ENCODE assay signal across 13 cellular contexts in genomic region chr7:106770191-106770590, GRCh38.
DNase-seq lines count a peak whose midpoint lies in the region; ATAC-seq and TF ChIP-seq lines count a peak whose summit lies in the region.
"Had no signal": no experiment of that assay in that cellular context is flagged by ENCODE, and none has a peak within 500 bp of the region (broad histone marks: within the 10 kb centered on the region; RNA-seq: fewer than 3 reads in every experiment).

No MANE protein-coding gene starts in this region.

- no peak overlapping the region for H3K4me2 ChIP-seq in MM.1S (ENCODE audit: low read depth, low read length)

- DNase-seq in AG09309 (ENCODE audit: low read depth) (peak; percentile 59), HT1080 (ENCODE audit: low read depth) (peak; percentile 84), astrocyte of the cerebellum (ENCODE audit: low read depth) (peak; percentile 73), kidney epithelial cell (ENCODE audit: low read depth) (peak; percentile 68), MM.1S (no peak), DMS153 treated with DMSO at 0.1 percent for 48 hours (lab: John Stamatoyannopoulos, UW; ENCODE audit: unreplicated experiment) (no peak), NCI-H510A treated with DMSO at 0.1 percent for 48 hours (lab: John Stamatoyannopoulos, UW) (no peak)
- DNase-seq: activated CD8-positive, alpha-beta memory T cell treated with anti-CD3 and anti-CD28 coated beads, Interleukin-2, amount 50 U/mL, for 48 hours; DMS79; naive B cell; NCI-H748 treated with DMSO at 0.1 percent for 48 hours had no signal

- H3K4me1 ChIP-seq in MM.1S (ENCODE audit: low read length), result peaks cover 24% of the 10 kb centered on the region
- H3K4me1 ChIP-seq: suprapubic skin had no signal

- H3K9me3 ChIP-seq in MM.1S (replicated peaks; ENCODE audit: insufficient read depth, low read length), result no peaks in the 10 kb centered on the region
- H3K9me3 ChIP-seq: suprapubic skin had no signal

- in situ Hi-C loops in astrocyte of the cerebellum (cut with HindIII; ENCODE audit: low sequenced_read_pairs), result no loop called here

- no peak for TF ChIP-seq CTCF in AG09309 (IDR thresholded peaks at IDR 0.05; ENCODE audit: control insufficient read depth, insufficient read depth, low read depth, low read length, missing control alignments)
- TF ChIP-seq CTCF in astrocyte of the cerebellum (IDR thresholded peaks at IDR 0.05; ENCODE audit: low read depth, low read length, missing control alignments), result no peak
- TF ChIP-seq CTCF in kidney epithelial cell (IDR thresholded peaks at IDR 0.05; ENCODE audit: insufficient read depth, low read length, poor library complexity, severe bottlenecking), result no peak
- no peak for TF ChIP-seq CTCF in MM.1S (IDR thresholded peaks at IDR 0.05; ENCODE audit: low read length)

- no peaks in the 10 kb centered on the region for H3K9me2 ChIP-seq in MM.1S (replicated peaks; ENCODE audit: insufficient read depth, low read length)

- H3K4me3 ChIP-seq in AG09309 (ENCODE audit: control insufficient read depth, low read depth, low read length), result no peak overlapping the region
- H3K4me3 ChIP-seq in astrocyte of the cerebellum (ENCODE audit: low read depth, low read length), result no peak overlapping the region
- H3K4me3 ChIP-seq in kidney epithelial cell (ENCODE audit: low read depth, low read length), result no peak overlapping the region
- H3K4me3 ChIP-seq in MM.1S (ENCODE audit: low read length), result no peak overlapping the region
- H3K4me3 ChIP-seq: suprapubic skin had no signal

- peaks cover 19% of the 10 kb centered on the region for H3F3A ChIP-seq in MM.1S (ENCODE audit: insufficient read depth, low read length)

- no peaks in the 10 kb centered on the region for H3K36me3 ChIP-seq in kidney epithelial cell (ENCODE audit: control insufficient read depth, insufficient read depth, low read length)
- no peaks in the 10 kb centered on the region for H3K36me3 ChIP-seq in MM.1S (replicated peaks; ENCODE audit: insufficient read depth, low read length)
- H3K36me3 ChIP-seq: suprapubic skin had no signal

- no peaks in the 10 kb centered on the region for H4K20me1 ChIP-seq in MM.1S (ENCODE audit: insufficient read depth, low read length)

- no peaks in the 10 kb centered on the region for H3K79me2 ChIP-seq in MM.1S (ENCODE audit: low read length)

- H2AFZ ChIP-seq in MM.1S (ENCODE audit: low read length), result no peak overlapping the region

- H3K27ac ChIP-seq in MM.1S (ENCODE audit: low read length), result no peak overlapping the region
- H3K27ac ChIP-seq: suprapubic skin had no signal

- no peak for ATAC-seq in GM21515 (IDR thresholded peaks at IDR 0.05; ENCODE audit: unreplicated experiment)

- H3K27me3 ChIP-seq in kidney epithelial cell (ENCODE audit: control insufficient read depth, insufficient read depth, low read length), result no peaks in the 10 kb centered on the region
- no peaks in the 10 kb centered on the region for H3K27me3 ChIP-seq in MM.1S (replicated peaks; ENCODE audit: insufficient read depth, low read length)
- H3K27me3 ChIP-seq: suprapubic skin had no signal

- no peak overlapping the region for H3K9ac ChIP-seq in MM.1S (ENCODE audit: low read length)

Comparison
In these comparisons a context has a peak if more than half of its experiments do, and no peak if none do; other contexts are left out.
1. DNase-seq: peak in AG09309 (single experiment), HT1080 (single experiment), astrocyte of the cerebellum (single experiment) and kidney epithelial cell (single experiment); none in MM.1S (single experiment), DMS153 treated with DMSO at 0.1 percent for 48 hours (single experiment) and NCI-H510A treated with DMSO at 0.1 percent for 48 hours (single experiment).